In the genomic region with DNA sequence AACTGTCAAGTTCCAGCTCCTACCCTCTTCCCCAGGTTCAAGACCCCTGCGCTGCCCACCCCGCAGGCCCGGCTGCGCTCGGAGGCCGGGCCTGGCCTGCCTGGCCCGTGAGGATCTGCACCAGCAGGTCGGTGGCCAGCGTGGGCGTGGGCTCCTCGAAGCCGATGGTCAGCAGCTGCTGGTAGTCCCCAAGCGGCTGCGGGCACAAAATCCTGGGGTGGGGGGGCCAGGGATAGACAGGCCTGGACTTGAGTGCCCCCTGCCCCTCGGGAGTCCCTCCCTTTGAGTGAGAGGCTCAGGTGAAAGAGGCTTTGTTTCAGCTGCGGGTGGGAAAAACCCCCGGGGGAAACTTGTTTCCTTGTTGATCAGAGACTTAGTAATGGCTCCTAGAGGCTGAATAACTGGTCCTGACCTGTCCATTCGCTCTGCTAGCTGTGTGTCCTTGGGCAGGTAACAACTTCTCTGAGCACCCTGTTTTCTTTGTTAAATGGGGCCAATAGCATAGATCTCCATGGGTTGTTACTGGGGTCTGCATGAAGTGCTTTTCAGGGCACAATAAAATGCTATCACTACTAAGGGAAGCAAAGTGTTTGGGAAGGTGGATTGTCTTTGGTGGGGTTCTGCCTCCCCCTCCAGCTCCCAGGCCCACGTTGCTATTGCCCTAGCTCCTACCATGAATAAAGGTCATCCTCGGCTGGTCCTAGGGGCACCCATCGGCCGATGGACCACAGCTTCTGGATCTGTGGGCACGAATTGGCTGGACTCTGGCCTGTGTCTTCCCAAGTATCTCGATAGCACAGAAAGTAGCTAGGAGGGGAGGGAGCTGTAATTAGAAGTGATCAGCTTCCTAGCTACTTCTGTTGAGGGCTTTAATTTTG, we compare ENCODE assay signal across 8 cellular contexts. TPM values are rescaled to one million over a fixed set of nuclear protein-coding genes. Genes with fewer than 3 reads are reported as not detected.
A peak's percentile ranks its signal among the peaks of the same experiment; 100 is the strongest.
DNase-seq lines count a peak whose midpoint lies in the region.

No MANE protein-coding gene starts in this region.

- WGBS in HUES64 = 35% methylated on average over 24 of the region's 24 CpGs

- H3K36me3 ChIP-seq in HUES64 (ENCODE audit: insufficient read depth, low read length) = no peaks in the 10 kb centered on the region

- H3K36me3 Mint-ChIP-seq in activated T-cell treated with anti-CD3 and anti-CD28 coated beads, Interleukin-2, amount 50 U/mL, for 24 hours (ENCODE audit: low read depth) = peaks cover 15% of the 10 kb centered on the region
- no peaks in the 10 kb centered on the region for H3K36me3 Mint-ChIP-seq in activated naive CD8-positive, alpha-beta T cell treated with anti-CD3 and anti-CD28 coated beads for 36 hours

- peak overlapping the region; percentile 46 for H3K9ac ChIP-seq in HUES64 (ENCODE audit: low read depth, low read length)

- no peaks in the 10 kb centered on the region for H3K27me3 Mint-ChIP-seq in activated T-cell treated with anti-CD3 and anti-CD28 coated beads, Interleukin-2, amount 50 U/mL, for 24 hours
- no peaks in the 10 kb centered on the region for H3K27me3 Mint-ChIP-seq in activated naive CD8-positive, alpha-beta T cell treated with anti-CD3 and anti-CD28 coated beads for 36 hours

- no peaks in the 10 kb centered on the region for H3K9me3 Mint-ChIP-seq in activated T-cell treated with anti-CD3 and anti-CD28 coated beads, Interleukin-2, amount 50 U/mL, for 24 hours
- no peaks in the 10 kb centered on the region for H3K9me3 Mint-ChIP-seq in activated naive CD8-positive, alpha-beta T cell treated with anti-CD3 and anti-CD28 coated beads for 36 hours

- peak overlapping the region; percentile 89 for H3K4me3 Mint-ChIP-seq in activated T-cell treated with anti-CD3 and anti-CD28 coated beads, Interleukin-2, amount 50 U/mL, for 24 hours
- peak overlapping the region; percentile 87 for H3K4me3 Mint-ChIP-seq in activated naive CD8-positive, alpha-beta T cell treated with anti-CD3 and anti-CD28 coated beads for 36 hours

- H3K4me1 Mint-ChIP-seq in activated T-cell treated with anti-CD3 and anti-CD28 coated beads, Interleukin-2, amount 50 U/mL, for 24 hours (ENCODE audit: low read depth) = peaks cover 19% of the 10 kb centered on the region
- H3K4me1 Mint-ChIP-seq in activated naive CD8-positive, alpha-beta T cell treated with anti-CD3 and anti-CD28 coated beads for 36 hours = peaks cover 8% of the 10 kb centered on the region

- peaks cover 2% of the 10 kb centered on the region; the same call in 1 of the 2 replicates for H3K27me3 ChIP-seq in HUES64 (ENCODE audit: insufficient read depth, low read length)

- no peak for DNase-seq in activated T-cell treated with anti-CD3 and anti-CD28 coated beads, Interleukin-2, amount 50 U/mL, for 24 hours
- DNase-seq in activated T-cell treated with anti-CD3 and anti-CD28 coated beads for 4 hours (no peak), DMS 273 (lab: John Stamatoyannopoulos, UW; ENCODE audit: unreplicated experiment) (no peak), NCI-H2107 treated with DMSO at 0.1 percent for 48 hours (lab: John Stamatoyannopoulos, UW; ENCODE audit: unreplicated experiment) (no peak)
- peak; percentile 34 for DNase-seq in activated naive CD8-positive, alpha-beta T cell treated with anti-CD3 and anti-CD28 coated beads for 36 hours
- peak; percentile 39 for DNase-seq in stimulated activated CD4-positive, alpha-beta T cell treated with anti-CD3 and anti-CD28 coated beads, Interleukin-4, amount 100 ng/mL, for 24 hours

- no peaks in the 10 kb centered on the region for H3K9me3 ChIP-seq in HUES64 (ENCODE audit: insufficient read depth, low read depth, low read length)
- H3K9me3 ChIP-seq in iPS-18c (ENCODE audit: control insufficient read depth, insufficient read depth, low read length) = no peaks in the 10 kb centered on the region

- H3K4me3 ChIP-seq in HUES64 (ENCODE audit: low read length) = peak overlapping the region; percentile 73
- peak overlapping the region; percentile 62 for H3K4me3 ChIP-seq in iPS-18c (ENCODE audit: insufficient read depth, low read depth, low read length)

- no peak overlapping the region for H3K27ac ChIP-seq in HUES64 (ENCODE audit: low read depth, low read length)

- H3K27ac Mint-ChIP-seq in activated T-cell treated with anti-CD3 and anti-CD28 coated beads, Interleukin-2, amount 50 U/mL, for 24 hours = peak overlapping the region; percentile 94
- peak overlapping the region; percentile 82 for H3K27ac Mint-ChIP-seq in activated naive CD8-positive, alpha-beta T cell treated with anti-CD3 and anti-CD28 coated beads for 36 hours

- no peaks in the 10 kb centered on the region for H3K4me1 ChIP-seq in HUES64 (ENCODE audit: insufficient read depth, low read length)

RNA-seq across cellular contexts. Expression of a gene that starts 3.5 kb away (rescaled TPM):
- not detected for polyA plus RNA-seq in HUES64 (2013, experiment 1 of 2)
- polyA plus RNA-seq in HUES64 (2013, experiment 2 of 2) = not detected
- total RNA-seq in activated naive CD8-positive, alpha-beta T cell treated with anti-CD3 and anti-CD28 coated beads for 36 hours = not detected

RNA-seq across cellular contexts. Expression of a gene that starts 8.5 kb away (rescaled TPM):
- 51.0 TPM for polyA plus RNA-seq in HUES64 (2013, experiment 1 of 2)
- 57.8 TPM for polyA plus RNA-seq in HUES64 (2013, experiment 2 of 2)
- total RNA-seq in activated naive CD8-positive, alpha-beta T cell treated with anti-CD3 and anti-CD28 coated beads for 36 hours = 10 to 100 TPM; 66.7 to 68.0 TPM

RNA-seq across cellular contexts. Expression of a gene that starts 9.4 kb away (rescaled TPM):
- 0.55 TPM for polyA plus RNA-seq in HUES64 (2013, experiment 1 of 2)
- polyA plus RNA-seq in HUES64 (2013, experiment 2 of 2) = 0.70 TPM
- total RNA-seq in activated naive CD8-positive, alpha-beta T cell treated with anti-CD3 and anti-CD28 coated beads for 36 hours = under 1 TPM; 0.20 to 0.31 TPM

RNA-seq across cellular contexts. Expression of a gene that starts 20.2 kb away (rescaled TPM):
- polyA plus RNA-seq in HUES64 (2013, experiment 1 of 2) = 10.4 TPM
- 16.7 TPM for polyA plus RNA-seq in HUES64 (2013, experiment 2 of 2)
- not detected for total RNA-seq in activated naive CD8-positive, alpha-beta T cell treated with anti-CD3 and anti-CD28 coated beads for 36 hours

RNA-seq across cellular contexts. Expression of a gene that starts 35.5 kb away (rescaled TPM):
- 34.4 TPM for polyA plus RNA-seq in HUES64 (2013, experiment 1 of 2)
- polyA plus RNA-seq in HUES64 (2013, experiment 2 of 2) = 43.0 TPM
- 10 to 100 TPM; 54.3 to 56.0 TPM for total RNA-seq in activated naive CD8-positive, alpha-beta T cell treated with anti-CD3 and anti-CD28 coated beads for 36 hours

Comparison
In these comparisons a context has a peak if more than half of its experiments do, and no peak if none do; other contexts are left out.
1. DNase-seq: peak in activated naive CD8-positive, alpha-beta T cell treated with anti-CD3 and anti-CD28 coated beads for 36 hours (single experiment) and stimulated activated CD4-positive, alpha-beta T cell treated with anti-CD3 and anti-CD28 coated beads, Interleukin-4, amount 100 ng/mL, for 24 hours (single experiment); none in activated T-cell treated with anti-CD3 and anti-CD28 coated beads, Interleukin-2, amount 50 U/mL, for 24 hours (single experiment), activated T-cell treated with anti-CD3 and anti-CD28 coated beads for 4 hours (single experiment), DMS 273 (single experiment) and NCI-H2107 treated with DMSO at 0.1 percent for 48 hours (single experiment).